In the genomic region with DNA sequence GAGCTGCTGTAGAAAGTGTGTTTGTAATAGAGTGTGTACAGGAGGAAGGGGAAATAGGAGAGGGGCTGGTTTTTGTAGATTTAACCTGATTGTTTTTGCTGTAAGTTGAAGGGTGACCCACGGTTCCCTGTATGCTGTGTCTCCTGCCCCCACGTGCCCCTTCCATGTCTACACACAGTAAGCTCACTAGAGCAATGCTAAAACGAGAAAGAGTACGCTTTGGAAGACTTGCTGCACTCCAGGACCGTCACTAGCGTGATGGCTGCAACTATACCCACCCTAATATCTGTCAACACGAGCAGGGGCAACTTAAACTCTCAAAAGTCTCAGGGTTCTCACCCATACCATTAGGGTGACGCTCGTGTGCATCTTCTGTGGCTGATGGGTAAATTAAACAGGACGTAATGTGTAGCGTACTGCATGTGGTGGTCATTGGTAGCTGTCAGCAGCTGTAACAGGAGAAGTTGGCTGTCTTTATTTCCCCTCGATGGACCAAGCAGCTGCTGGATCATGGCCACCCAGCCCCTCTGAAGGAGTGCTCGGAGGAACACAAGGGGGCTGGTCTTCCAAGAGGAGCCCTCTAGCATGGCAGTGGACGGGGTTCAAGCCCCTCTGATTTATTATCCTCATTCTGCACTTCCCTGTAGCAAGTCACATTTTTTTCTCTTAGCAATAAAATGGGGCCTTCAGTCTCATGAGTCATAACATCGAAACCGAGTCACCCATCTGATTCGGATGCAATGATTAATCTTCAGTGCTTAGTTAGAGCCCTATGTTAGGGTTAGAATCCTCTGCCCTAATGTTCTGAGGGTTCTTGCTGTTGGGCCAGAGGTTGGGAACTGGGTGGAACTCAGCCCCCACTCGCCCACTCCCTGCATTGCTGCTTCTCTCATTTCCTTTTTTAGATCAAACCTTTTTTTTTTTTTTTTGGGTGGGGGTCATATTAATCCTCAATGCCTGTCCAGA, we compare ENCODE assay signal across 11 cellular contexts.
DNase-seq lines count a peak whose midpoint lies in the region; ATAC-seq and TF ChIP-seq lines count a peak whose summit lies in the region.
"Had no signal": no experiment of that assay in that cellular context is flagged by ENCODE, and none has a peak within 500 bp of the region (broad histone marks: within the 10 kb centered on the region; RNA-seq: fewer than 3 reads in every experiment).

No MANE protein-coding gene starts in this region.

- peak overlapping the region; percentile 11 for H3K4me3 Mint-ChIP-seq in T-helper 1 cell treated with Interleukin-12 subunit alpha and Interleukin-12 subunit beta and Interleukin-4 antibody, amounts not matched to agents 30 μg/mL and 1 μg/mL, for 36 hours

- H3K4me1 Mint-ChIP-seq in T-helper 1 cell treated with Interleukin-12 subunit alpha and Interleukin-12 subunit beta and Interleukin-4 antibody, amounts not matched to agents 30 μg/mL and 1 μg/mL, for 36 hours (ENCODE audit: low read depth): peaks cover 69% of the 10 kb centered on the region

- peak; percentile 83 to 85 for ATAC-seq in activated CD4-positive, CD25-positive, alpha-beta regulatory T cell treated with anti-CD3 and anti-CD28 coated beads, Interleukin-2, amount 50 U/mL, for 24 hours

- H3K36me3 Mint-ChIP-seq in T-helper 1 cell treated with Interleukin-12 subunit alpha and Interleukin-12 subunit beta and Interleukin-4 antibody, amounts not matched to agents 30 μg/mL and 1 μg/mL, for 36 hours (ENCODE audit: low read depth): peaks cover 82% of the 10 kb centered on the region

- H3K27ac Mint-ChIP-seq in T-helper 1 cell treated with Interleukin-12 subunit alpha and Interleukin-12 subunit beta and Interleukin-4 antibody, amounts not matched to agents 30 μg/mL and 1 μg/mL, for 36 hours: peak overlapping the region; percentile 66

- H3K27me3 Mint-ChIP-seq in T-helper 1 cell treated with Interleukin-12 subunit alpha and Interleukin-12 subunit beta and Interleukin-4 antibody, amounts not matched to agents 30 μg/mL and 1 μg/mL, for 36 hours (ENCODE audit: low read depth): no peaks in the 10 kb centered on the region

- no peak for DNase-seq in activated CD4-positive, CD25-positive, alpha-beta regulatory T cell (lab: John Stamatoyannopoulos, UW)
- DNase-seq in epithelial cell of esophagus (ENCODE audit: low read depth): peak; percentile 67
- DNase-seq in stimulated activated CD8-positive, alpha-beta memory T cell treated with anti-CD3 and anti-CD28 coated beads, Interleukin-4, amount 100 ng/mL, for 48 hours: peak; percentile 27
- no peak for DNase-seq in cortex of kidney (lab: John Stamatoyannopoulos, UW)
- DNase-seq in NCI-H226: no peak
- DNase-seq in RPMI8226: no peak
- DNase-seq: central memory CD4-positive, alpha-beta T cell; NCI-H526 treated with DMSO at 0.1 percent for 48 hours; substantia nigra had no signal

- H3K9me3 Mint-ChIP-seq in T-helper 1 cell treated with Interleukin-12 subunit alpha and Interleukin-12 subunit beta and Interleukin-4 antibody, amounts not matched to agents 30 μg/mL and 1 μg/mL, for 36 hours: no peaks in the 10 kb centered on the region

- TF ChIP-seq CTCF in epithelial cell of esophagus (IDR thresholded peaks at IDR 0.05; ENCODE audit: insufficient read depth, low read depth, low read length, missing control alignments): no peak

- H3K4me3 ChIP-seq in epithelial cell of esophagus (ENCODE audit: low read length): no peak overlapping the region

Comparison
In these comparisons a context has a peak if more than half of its experiments do, and no peak if none do; other contexts are left out.
1. DNase-seq: peak in epithelial cell of esophagus (single experiment) and stimulated activated CD8-positive, alpha-beta memory T cell treated with anti-CD3 and anti-CD28 coated beads, Interleukin-4, amount 100 ng/mL, for 48 hours (single experiment); none in activated CD4-positive, CD25-positive, alpha-beta regulatory T cell (0 of 4), cortex of kidney (single experiment), NCI-H226 (single experiment) and RPMI8226 (single experiment).